8 cellular contexts compared by ENCODE assay signal in genomic region chr3:172749201-172749965, GRCh38. TPM values are rescaled to one million over a fixed set of nuclear protein-coding genes. Genes with fewer than 3 reads are reported as not detected.
DNase-seq lines count a peak whose midpoint lies in the region; ATAC-seq and TF ChIP-seq lines count a peak whose summit lies in the region.

No MANE protein-coding gene starts in this region.

- intact Hi-C loops in body of pancreas (cut with DNase I): no loop called here
- intact Hi-C loops in left lung (cut with DNase I): no loop called here

- H3K27ac ChIP-seq in body of pancreas (peak overlapping the region; percentile 28 to 86 (median 66)), left lung (peak overlapping the region; percentile 81 to 92)

- no peaks in the 10 kb centered on the region for H3K27me3 ChIP-seq in body of pancreas
- no peaks in the 10 kb centered on the region for H3K27me3 ChIP-seq in left lung

- no peak overlapping the region for H3K4me3 ChIP-seq in body of pancreas
- peak overlapping the region; percentile 80 to 90 for H3K4me3 ChIP-seq in left lung

- TF ChIP-seq POLR2A in body of pancreas (IDR thresholded peaks at IDR 0.05): peak in 1 of 3 donors; percentile 20

- no peaks in the 10 kb centered on the region for H3K36me3 ChIP-seq in body of pancreas (replicated peaks in 1 of 2; ENCODE audit: insufficient read depth in 1 of 2, low read depth in 2 of 2)
- no peaks in the 10 kb centered on the region for H3K36me3 ChIP-seq in left lung

- peak; percentile 50 for ATAC-seq in body of pancreas
- peak; percentile 49 for ATAC-seq in left lung
- no peak for ATAC-seq in HG03196 (IDR thresholded peaks at IDR 0.05; ENCODE audit: unreplicated experiment)
- no peak for ATAC-seq in GM21737 (IDR thresholded peaks at IDR 0.05; ENCODE audit: unreplicated experiment)

- H3K9me3 ChIP-seq in body of pancreas (no peaks in the 10 kb centered on the region), left lung (no peaks in the 10 kb centered on the region)

- DNase-seq in DMS153 (lab: John Stamatoyannopoulos, UW): peak; percentile 81
- peak; percentile 90 for DNase-seq in LoVo (ENCODE audit: low spot score)
- DNase-seq in body of pancreas: peak in 3 of 4 donors; percentile 37 to 59 (median 51)
- DNase-seq in left lung: no peak
- peak; percentile 50 for DNase-seq in superior temporal gyrus (ENCODE audit: extremely low spot score)
- no peak for DNase-seq in NCI-H524 treated with DMSO at 0.1 percent for 48 hours (lab: John Stamatoyannopoulos, UW)

- TF ChIP-seq CTCF in body of pancreas (IDR thresholded peaks at IDR 0.05) (no peak), left lung (IDR thresholded peaks at IDR 0.05) (no peak)

- 16 to 20% methylated on average over 8 of the region's 8 CpGs for WGBS in body of pancreas, 2 donors

- peaks cover 22% of the 10 kb centered on the region for H3K4me1 ChIP-seq in body of pancreas
- H3K4me1 ChIP-seq in left lung: peaks cover 6 to 31% of the 10 kb centered on the region in 2 donors

RNA-seq across cellular contexts. Expression of gene ECT2, which starts 1.1 kb away (rescaled TPM):
- total RNA-seq in body of pancreas (1 to 10 TPM in 1 of 2 donors, under 1 TPM in 1; 0.99 to 1.8 TPM), left lung (10 to 100 TPM; 23.1 to 29.7 TPM)

RNA-seq across cellular contexts. Expression of gene NCEH1, which starts 38.5 kb away (rescaled TPM):
- total RNA-seq in body of pancreas (10 to 100 TPM in 1 of 2 donors, 1 to 10 TPM in 1; 6.9 to 10.1 TPM), left lung (10 to 100 TPM; 36.4 to 66.6 TPM)

Comparison
In these comparisons a context has a peak if more than half of its experiments do, and no peak if none do; other contexts are left out.
1. DNase-seq: peak in DMS153 (single experiment), LoVo (single experiment), body of pancreas (3 of 4) and superior temporal gyrus (single experiment); none in left lung (0 of 2) and NCI-H524 treated with DMSO at 0.1 percent for 48 hours (single experiment).
2. ATAC-seq: peak in body of pancreas (single experiment) and left lung (single experiment); none in HG03196 (single experiment) and GM21737 (single experiment).
3. H3K4me3 ChIP-seq: peak in left lung (2 of 2); none in body of pancreas (0 of 2).
4. RNA of gene ECT2, which starts 1.1 kb away (total RNA-seq): 23.1 to 29.7 TPM in left lung; 0.99 to 1.8 TPM in body of pancreas; every median in the first group is over 4 times any median in the second.